ENCODE assay signal across 8 cellular contexts in genomic region chr19:9913237-9914000, GRCh38. TPM values are rescaled to one million over a fixed set of nuclear protein-coding genes. Genes with fewer than 3 reads are reported as not detected.
DNase-seq lines count a peak whose midpoint lies in the region; ATAC-seq and TF ChIP-seq lines count a peak whose summit lies in the region.

No MANE protein-coding gene starts in this region.

- no peak overlapping the region for H3K27ac Mint-ChIP-seq in endothelial cell (ENCODE audit: unreplicated experiment)

- in situ Hi-C loops in KBM-7 (cut with MboI; ENCODE audit: low pct_unique_long_range_greater_than_20kb, low sequenced_read_pairs): no loop called here

- H3K9ac ChIP-seq in HUES48 (ENCODE audit: low read depth, low read length): no peak overlapping the region

- H3K36me3 Mint-ChIP-seq in endothelial cell (ENCODE audit: low read depth, unreplicated experiment): no peaks in the 10 kb centered on the region

- H3K27me3 ChIP-seq in BJ (ENCODE audit: control insufficient read depth, insufficient read depth, low read length): peaks cover 12% of the 10 kb centered on the region
- peaks cover 9% of the 10 kb centered on the region for H3K27me3 ChIP-seq in HUES48 (ENCODE audit: control insufficient read depth, insufficient read depth, low read length)
- H3K27me3 ChIP-seq in neuron (ENCODE audit: insufficient read depth, low read length): peaks cover 24% of the 10 kb centered on the region

- POLR2A ChIA-PET in BJ (lab: Charles Lee): no interaction called here

- H3K4me1 ChIP-seq in HUES48 (ENCODE audit: control insufficient read depth, insufficient read depth, low read length) (peaks cover 9% of the 10 kb centered on the region), neuron (ENCODE audit: insufficient read depth, low read length) (peaks cover 10% of the 10 kb centered on the region)

- peaks cover 5% of the 10 kb centered on the region for H3K27me3 Mint-ChIP-seq in endothelial cell (ENCODE audit: unreplicated experiment)

- H2AFZ ChIP-seq in neuron (ENCODE audit: low read depth, low read length): peak overlapping the region; percentile 42

- DNase-seq in BJ (ENCODE audit: low read depth) (no peak), endothelial cell (ENCODE audit: low spot score) (peak; percentile 51), KBM-7 (no peak), GDM1 (lab: John Stamatoyannopoulos, UW) (no peak)
- no peak for DNase-seq in stimulated activated naive CD4-positive, alpha-beta T cell treated with Interleukin-2 at 50 U/mL for 16 hours (lab: John Stamatoyannopoulos, UW)

- H3K9me3 ChIP-seq in HUES48 (ENCODE audit: control insufficient read depth, insufficient read depth, low read length) (no peaks in the 10 kb centered on the region), neuron (ENCODE audit: low read length) (no peaks in the 10 kb centered on the region)

- H3K4me1 Mint-ChIP-seq in endothelial cell (ENCODE audit: unreplicated experiment): peaks cover 10% of the 10 kb centered on the region

- TF ChIP-seq CTCF in BJ (IDR thresholded peaks at IDR 0.05; ENCODE audit: insufficient read depth, low read depth, low read length) (no peak), endothelial cell (IDR thresholded peaks at IDR 0.05; ENCODE audit: unreplicated experiment) (no peak)

- ATAC-seq in HG02798 (IDR thresholded peaks at IDR 0.05; ENCODE audit: poor library complexity, unreplicated experiment): no peak

- H3K4me3 ChIP-seq in BJ (ENCODE audit: low read depth, low read length) (peak overlapping the region; percentile 42), HUES48 (ENCODE audit: low read depth, low read length) (peak overlapping the region; percentile 54), neuron (ENCODE audit: low read length) (peak overlapping the region; percentile 49)

- H3K36me3 ChIP-seq in BJ (ENCODE audit: control insufficient read depth, insufficient read depth, low read length): no peaks in the 10 kb centered on the region
- no peaks in the 10 kb centered on the region for H3K36me3 ChIP-seq in HUES48 (ENCODE audit: control insufficient read depth, insufficient read depth, low read length)
- H3K36me3 ChIP-seq in neuron (ENCODE audit: insufficient read depth, low read length): no peaks in the 10 kb centered on the region

- H3K27ac ChIP-seq in HUES48 (ENCODE audit: low read depth, low read length): no peak overlapping the region

- peak overlapping the region; percentile 83 for H3K4me3 Mint-ChIP-seq in endothelial cell (ENCODE audit: unreplicated experiment)

- CTCF ChIA-PET in BJ (lab: Yijun Ruan, JAX): no interaction called here

- no peaks in the 10 kb centered on the region for H3K9me3 Mint-ChIP-seq in endothelial cell (ENCODE audit: unreplicated experiment)

RNA-seq across cellular contexts. Expression of gene OLFM2, which starts 22.9 kb away (rescaled TPM):
- 35.3 and 88.3 TPM in 2 replicates for polyA plus RNA-seq in BJ (2011; rRNA removed)
- polyA minus RNA-seq in BJ (2011; rRNA and poly(A)+ RNA removed): 44.0 and 46.7 TPM in 2 replicates
- total RNA-seq in endothelial cell (ENCODE audit: unreplicated experiment): 12.0 TPM
